17 cellular contexts compared by ENCODE assay signal in the genomic region with DNA sequence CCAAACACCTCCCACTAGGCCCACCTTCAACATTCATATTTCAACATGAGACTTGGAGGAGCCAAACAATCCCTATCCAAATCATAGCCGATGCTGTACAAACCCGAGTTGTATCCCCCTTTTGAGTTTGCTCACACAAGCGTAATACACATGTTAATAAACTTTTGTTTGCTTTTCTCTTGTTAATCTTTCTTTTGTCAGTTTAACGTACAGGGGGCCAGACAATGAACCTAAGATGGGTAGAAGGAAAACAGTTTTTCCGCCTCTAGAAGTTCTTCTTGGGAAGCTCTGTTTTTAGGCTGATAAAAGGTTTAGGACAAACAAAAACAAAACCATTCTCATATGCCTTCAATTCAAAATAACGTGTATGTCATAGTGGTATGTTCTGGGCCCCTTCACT. TPM values are rescaled to one million over a fixed set of nuclear protein-coding genes. Genes with fewer than 3 reads are reported as not detected.
A peak's percentile ranks its signal among the peaks of the same experiment; 100 is the strongest.
DNase-seq lines count a peak whose midpoint lies in the region; ATAC-seq and TF ChIP-seq lines count a peak whose summit lies in the region.
"Had no signal": no experiment of that assay in that cellular context is flagged by ENCODE, and none has a peak within 500 bp of the region (broad histone marks: within the 10 kb centered on the region; RNA-seq: fewer than 3 reads in every experiment).

No MANE protein-coding gene starts in this region.

- no peaks in the 10 kb centered on the region for H3K27me3 ChIP-seq in hepatocyte

- H4K20me1 ChIP-seq in hepatocyte (ENCODE audit: insufficient read depth, poor library complexity, severe bottlenecking) = no peaks in the 10 kb centered on the region

- no peak overlapping the region for H3K4me3 ChIP-seq in hepatocyte

- no peak for ATAC-seq in GM21367 (IDR thresholded peaks at IDR 0.05; ENCODE audit: unreplicated experiment)
- ATAC-seq in GM21786 (IDR thresholded peaks at IDR 0.05; ENCODE audit: unreplicated experiment) = no peak
- ATAC-seq: HCT116 had no signal

- H3K27ac ChIP-seq in hepatocyte = peak overlapping the region; percentile 99
- H3K27ac ChIP-seq: 22Rv1 had no signal

- no peaks in the 10 kb centered on the region for H3K9me2 ChIP-seq in hepatocyte (replicated peaks; ENCODE audit: insufficient read depth)

- no peak for TF ChIP-seq CTCF in hepatocyte (IDR thresholded peaks at IDR 0.05; ENCODE audit: poor library complexity)

- H3K4me2 ChIP-seq in hepatocyte = no peak overlapping the region

- H3K9me3 ChIP-seq in hepatocyte (ENCODE audit: low read depth) = no peaks in the 10 kb centered on the region

- peaks cover 70% of the 10 kb centered on the region for H3K4me1 ChIP-seq in hepatocyte (ENCODE audit: insufficient read depth)

- H2AFZ ChIP-seq in hepatocyte = no peak overlapping the region

- 58% methylated on average over 6 of the region's 6 CpGs for whole genome bisulfite sequencing in hepatocyte (ENCODE audit: low lambda C conversion rate, missing lambda C conversion rate)

- DNase-seq in NCI-H1417 (lab: John Stamatoyannopoulos, UW) (peak in 2 of 3 experiments; percentile 47 to 61), NCI-H1417 treated with DMSO at 0.1 percent for 48 hours (lab: John Stamatoyannopoulos, UW) (no peak), NCI-H526 treated with DMSO at 0.1 percent for 48 hours (lab: John Stamatoyannopoulos, UW) (peak; percentile 25), hepatocyte (ENCODE audit: low spot score) (no peak), retina (peak; percentile 64), AG08396 (ENCODE audit: low spot score) (no peak)
- DNase-seq: AML-193; C1 segment of cervical spinal cord; CD4-positive, alpha-beta T cell; DMS153; DMS79 treated with DMSO at 0.1 percent for 48 hours; EL; IMR-90 had no signal

- no peaks in the 10 kb centered on the region for H3K79me2 ChIP-seq in hepatocyte

- no peaks in the 10 kb centered on the region for H3K36me3 ChIP-seq in hepatocyte (replicated peaks; ENCODE audit: insufficient read depth, low read depth)

RNA-seq across cellular contexts. Expression of a gene that starts 9.1 kb away (rescaled TPM):
- 52.6 TPM in 2 replicates for total RNA-seq in hepatocyte
- polyA plus RNA-seq in hepatocyte = 89.9 and 123 TPM in 2 replicates
- total RNA-seq: CD4-positive, alpha-beta T cell had no signal

RNA-seq across cellular contexts. Expression of a gene that starts 55.7 kb away (rescaled TPM):
- total RNA-seq in hepatocyte = 272 TPM in 2 replicates
- polyA plus RNA-seq in hepatocyte = 675 and 755 TPM in 2 replicates

RNA-seq across cellular contexts. Expression of a gene that starts 55.9 kb away (rescaled TPM):
- 11.3 and 16.6 TPM in 2 replicates for total RNA-seq in hepatocyte
- 17.6 and 18.3 TPM in 2 replicates for polyA plus RNA-seq in hepatocyte

Comparison
In these comparisons a context has a peak if more than half of its experiments do, and no peak if none do; other contexts are left out.
1. DNase-seq: peak in NCI-H1417 (2 of 3), NCI-H526 treated with DMSO at 0.1 percent for 48 hours (single experiment) and retina (single experiment); none in NCI-H1417 treated with DMSO at 0.1 percent for 48 hours (single experiment), hepatocyte (single experiment) and AG08396 (single experiment).